In the genomic region with DNA sequence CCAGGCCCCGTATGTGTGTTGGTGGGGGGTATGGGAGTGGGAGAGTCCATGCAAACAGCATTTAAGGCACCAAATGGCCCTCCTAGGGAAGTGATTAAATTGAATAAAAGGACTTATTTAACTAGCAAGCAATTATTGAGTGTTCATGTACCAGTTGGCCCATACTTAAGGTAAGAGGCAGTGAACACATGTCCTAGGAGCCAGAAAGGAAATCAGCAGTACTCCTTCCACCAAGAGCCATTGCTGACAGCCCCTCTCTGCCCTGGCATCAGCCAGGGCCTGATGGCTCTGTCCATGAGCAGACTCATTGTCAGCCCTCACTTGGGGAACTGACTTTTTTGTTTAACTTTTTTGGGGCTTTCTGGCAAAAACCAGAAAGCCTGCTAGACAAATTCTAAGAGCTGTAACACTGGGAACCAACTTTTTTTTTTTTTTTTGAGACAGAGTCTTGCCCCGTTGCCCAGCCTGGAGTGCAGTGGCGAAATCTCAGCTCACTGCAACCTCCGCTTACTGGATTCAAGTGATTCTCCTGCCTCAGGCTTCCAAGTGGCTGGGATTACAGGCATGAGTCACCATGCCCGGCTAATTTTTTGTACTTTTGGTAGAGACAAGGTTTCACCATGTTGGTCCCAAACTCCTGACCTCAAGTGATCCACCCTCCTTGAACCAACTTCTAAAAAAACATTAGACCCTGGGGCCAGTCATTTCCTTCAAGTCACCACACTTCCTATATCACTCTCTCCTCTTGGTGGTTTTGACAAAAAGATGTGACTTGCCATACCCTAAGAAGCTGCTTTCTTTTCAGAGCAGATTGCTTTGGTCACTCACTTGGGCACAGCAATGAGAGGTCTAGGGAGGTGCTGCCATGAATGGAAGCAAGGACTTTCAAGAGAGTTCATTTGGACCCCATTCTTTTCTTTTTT, we compare ENCODE assay signal across 12 cellular contexts. TPM values are rescaled to one million over a fixed set of nuclear protein-coding genes. Genes with fewer than 3 reads are reported as not detected.
DNase-seq lines count a peak whose midpoint lies in the region; ATAC-seq, FAIRE-seq and TF ChIP-seq lines count a peak whose summit lies in the region.
"Had no signal": no experiment of that assay in that cellular context is flagged by ENCODE, and none has a peak within 500 bp of the region (broad histone marks: within the 10 kb centered on the region; RNA-seq: fewer than 3 reads in every experiment).

No MANE protein-coding gene starts in this region.

- no peak for ATAC-seq in mucosa of descending colon

- DNase-seq in GM23248 (peak; percentile 30), NCI-H69 (lab: John Stamatoyannopoulos, UW) (peak; percentile 97), trophoblast cell (peak; percentile 63 to 68), RKO (ENCODE audit: low spot score) (no peak), D721Med (ENCODE audit: insufficient read length, low spot score) (no peak), mucosa of descending colon (no peak)
- no peak for DNase-seq in NK-92 treated with Interleukin-12 subunit alpha and Interleukin-12 subunit beta, amount 100 ng/mL, for 24 hours (lab: John Stamatoyannopoulos, UW)
- DNase-seq: activated CD4-positive, alpha-beta T cell treated with anti-CD3 and anti-CD28 coated beads, Interleukin-2, amount 50 U/mL, for 1 hour; activated naive CD4-positive, alpha-beta T cell treated with anti-CD3 and anti-CD28 coated beads, Interleukin-2, amount 50 U/mL, for 16 hours; NCI-H2227 treated with DMSO at 0.1 percent for 48 hours had no signal

- no peaks in the 10 kb centered on the region for H3K79me2 ChIP-seq in GM23248 (ENCODE audit: insufficient read depth)
- H3K79me2 ChIP-seq in trophoblast cell (ENCODE audit: control insufficient read depth, insufficient read depth, low read length, poor library complexity) = no peaks in the 10 kb centered on the region

- no peak overlapping the region for H2AK5ac ChIP-seq in trophoblast cell (ENCODE audit: low read length)

- H3K27me3 ChIP-seq in GM23248 (replicated peaks; ENCODE audit: insufficient read depth) (no peaks in the 10 kb centered on the region), esophagus (ENCODE audit: control insufficient read depth in 1 of 2, insufficient read depth in 2 of 2, low read length in 2 of 2) (no peaks in the 10 kb centered on the region), trophoblast cell (ENCODE audit: insufficient read depth, low read length) (no peaks in the 10 kb centered on the region)

- no peak overlapping the region for H2BK12ac ChIP-seq in trophoblast cell (ENCODE audit: low read length)

- no peak overlapping the region for H2BK5ac ChIP-seq in trophoblast cell (ENCODE audit: low read depth, low read length, poor library complexity)

- no peak overlapping the region for H3K4me3 ChIP-seq in GM23248
- no peak overlapping the region for H3K4me3 ChIP-seq in esophagus (ENCODE audit: low read depth in 1 of 2, low read length in 2 of 2)
- no peak overlapping the region for H3K4me3 ChIP-seq in trophoblast cell (ENCODE audit: low read depth, low read length)
- H3K4me3 ChIP-seq in mucosa of descending colon = no peak overlapping the region

- no peak overlapping the region for H3K14ac ChIP-seq in trophoblast cell (ENCODE audit: low read length)

- H3K9me3 ChIP-seq in GM23248 (ENCODE audit: low read depth) (no peaks in the 10 kb centered on the region), esophagus (ENCODE audit: control insufficient read depth in 2 of 2, insufficient read depth in 1 of 2, low read depth in 1 of 2, low read length in 1 of 2) (no peaks in the 10 kb centered on the region), trophoblast cell (ENCODE audit: insufficient read depth, low read depth, low read length) (no peaks in the 10 kb centered on the region), mucosa of descending colon (no peaks in the 10 kb centered on the region)
- H3K9me3 ChIP-seq: neutrophil had no signal

- H3K4me1 ChIP-seq in GM23248 (ENCODE audit: insufficient read depth) = peaks cover 14% of the 10 kb centered on the region
- H3K4me1 ChIP-seq in esophagus (ENCODE audit: control insufficient read depth in 2 of 2, insufficient read depth in 2 of 2, low read length in 1 of 2) = peaks cover 0 to 6% of the 10 kb centered on the region in 2 donors
- peaks cover 0 to 5% of the 10 kb centered on the region in 2 experiments for H3K4me1 ChIP-seq in trophoblast cell (ENCODE audit: control insufficient read depth in 1 of 2, insufficient read depth in 2 of 2, low read length in 2 of 2)
- H3K4me1 ChIP-seq in mucosa of descending colon (ENCODE audit: low read depth) = peaks cover 43% of the 10 kb centered on the region

- H3F3A ChIP-seq in GM23248 (ENCODE audit: insufficient read depth) = peaks cover 13% of the 10 kb centered on the region; the same call in 1 of the 2 replicates

- in situ Hi-C loops in GM23248 (cut with MboI) = no loop called here

- H2AFZ ChIP-seq in GM23248 (no peak overlapping the region), trophoblast cell (ENCODE audit: insufficient read depth, low read length, poor library complexity) (no peak overlapping the region)

- no peak overlapping the region for H4K91ac ChIP-seq in trophoblast cell (ENCODE audit: low read depth, low read length)

- no peak for FAIRE-seq in D721Med (lab: Jason Lieb, UNC)

- no peaks in the 10 kb centered on the region for H3K9me2 ChIP-seq in GM23248 (ENCODE audit: insufficient read depth)

- no peak overlapping the region for H2BK120ac ChIP-seq in trophoblast cell (ENCODE audit: insufficient read depth, low read length, poor library complexity)

- no peak overlapping the region for H3K4ac ChIP-seq in trophoblast cell (ENCODE audit: low read depth, low read length)

- intact Hi-C loops in mucosa of descending colon (cut with DNase I, micrococcal nuclease) = no loop called here

- TF ChIP-seq CTCF in D721Med (IDR thresholded peaks at IDR 0.05; ENCODE audit: insufficient read depth, missing control alignments) (no peak), mucosa of descending colon (IDR thresholded peaks at IDR 0.05) (no peak)

- H3K9ac ChIP-seq in GM23248 = no peak overlapping the region
- no peak overlapping the region for H3K9ac ChIP-seq in trophoblast cell (ENCODE audit: low read length)

- 68 to 75% methylated on average over 5 of the region's 5 CpGs for WGBS in GM23248 (ENCODE audit: low coverage in 1 of 2, low lambda C conversion rate in 2 of 2, missing lambda C conversion rate in 2 of 2), 2 experiments
- 59 to 81% methylated on average over 5 of the region's 5 CpGs for WGBS in esophagus, 2 donors
- no CpG with 5 or more reads among the region's 5 CpGs for WGBS in trophoblast cell (ENCODE audit: extremely low coverage, insufficient coverage, insufficient read length)

- H3K36me3 ChIP-seq in GM23248 (ENCODE audit: low read depth) = no peaks in the 10 kb centered on the region
- H3K36me3 ChIP-seq in esophagus (ENCODE audit: control insufficient read depth in 2 of 2, insufficient read depth in 2 of 2, low read length in 1 of 2) = no peaks in the 10 kb centered on the region
- no peaks in the 10 kb centered on the region for H3K36me3 ChIP-seq in trophoblast cell (ENCODE audit: control insufficient read depth in 1 of 2, insufficient read depth in 2 of 2, low read length in 2 of 2)
- no peaks in the 10 kb centered on the region for H3K36me3 ChIP-seq in mucosa of descending colon (ENCODE audit: low read depth)
- H3K36me3 ChIP-seq: neutrophil had no signal

- H4K8ac ChIP-seq in trophoblast cell (ENCODE audit: low read depth, low read length) = no peak overlapping the region

- no peaks in the 10 kb centered on the region for H3K79me1 ChIP-seq in trophoblast cell (ENCODE audit: low read length)

- no peak overlapping the region for H3K4me2 ChIP-seq in GM23248 (ENCODE audit: unreplicated experiment)
- H3K4me2 ChIP-seq in trophoblast cell (ENCODE audit: low read length) = no peak overlapping the region

- no peak overlapping the region for H3K18ac ChIP-seq in trophoblast cell (ENCODE audit: low read length)

- H4K12ac ChIP-seq in trophoblast cell (ENCODE audit: low read depth, low read length) = no peak overlapping the region

- no peak overlapping the region for H3K23ac ChIP-seq in trophoblast cell (ENCODE audit: low read length)

- H3K27ac ChIP-seq in GM23248 (no peak overlapping the region), esophagus (ENCODE audit: low read depth in 2 of 2, low read length in 1 of 2) (peak overlapping the region; percentile 73 to 93), trophoblast cell (ENCODE audit: low read depth, low read length) (no peak overlapping the region)
- H3K27ac ChIP-seq: neutrophil had no signal

- H4K20me1 ChIP-seq in GM23248 (ENCODE audit: insufficient read depth) = no peaks in the 10 kb centered on the region

RNA-seq across cellular contexts. Expression of a gene that starts 10.7 kb away (rescaled TPM):
- 9.9 and 13.2 TPM in 2 replicates for total RNA-seq in GM23248 (2014; rRNA removed; shearing (Covaris generic))
- 3.8 and 3.9 TPM in 2 replicates for polyA plus RNA-seq in GM23248 (2016; fragmentation: Nextera tagmentation; extraction: Ambion mirVana)
- polyA plus RNA-seq in esophagus = 1 to 10 TPM; 3.3 to 5.6 TPM
- polyA plus RNA-seq in trophoblast cell (2013) = 5.8 and 6.2 TPM in 2 replicates
- total RNA-seq in mucosa of descending colon = 10 to 100 TPM; 37.3 to 93.5 (median 63.0) TPM

RNA-seq across cellular contexts. Expression of a gene that starts 25.1 kb away (rescaled TPM):
- 0.32 TPM in 1 of 2 replicates, not detected in the other for total RNA-seq in GM23248 (2014; rRNA removed; shearing (Covaris generic))
- polyA plus RNA-seq in GM23248 (2016; fragmentation: Nextera tagmentation; extraction: Ambion mirVana) (not detected in 2 replicates), esophagus (under 1 TPM; 0.16 to 0.55 TPM)
- 0.33 and 0.45 TPM in 2 replicates for polyA plus RNA-seq in trophoblast cell (2013)
- under 1 TPM; 0.28 to 0.41 (median 0.36) TPM for total RNA-seq in mucosa of descending colon

RNA-seq across cellular contexts. Expression of a gene that starts 25.3 kb away (rescaled TPM):
- total RNA-seq in GM23248 (2014; rRNA removed; shearing (Covaris generic)) = 77.9 and 138 TPM in 2 replicates
- 1,006 and 1,056 TPM in 2 replicates for polyA plus RNA-seq in GM23248 (2016; fragmentation: Nextera tagmentation; extraction: Ambion mirVana)
- polyA plus RNA-seq in esophagus = 100 to 1,000 TPM; 351 to 424 TPM
- 333 and 368 TPM in 2 replicates for polyA plus RNA-seq in trophoblast cell (2013)
- total RNA-seq in mucosa of descending colon = 100 to 1,000 TPM; 448 to 727 (median 690) TPM

RNA-seq across cellular contexts. Expression of a gene that starts 28.1 kb away (rescaled TPM):
- not detected in 2 replicates for total RNA-seq in GM23248 (2014; rRNA removed; shearing (Covaris generic))
- polyA plus RNA-seq in GM23248 (2016; fragmentation: Nextera tagmentation; extraction: Ambion mirVana) (not detected in 2 replicates), esophagus (under 1 TPM; 0.07 to 0.18 TPM)
- polyA plus RNA-seq in trophoblast cell (2013) = 23.8 and 25.2 TPM in 2 replicates
- 10 to 100 TPM; 11.6 to 44.5 (median 24.3) TPM for total RNA-seq in mucosa of descending colon

RNA-seq across cellular contexts. Expression of a gene that starts 32.3 kb away (rescaled TPM):
- total RNA-seq in GM23248 (2014; rRNA removed; shearing (Covaris generic)) = 0.13 TPM in 1 of 2 replicates, not detected in the other
- polyA plus RNA-seq in GM23248 (2016; fragmentation: Nextera tagmentation; extraction: Ambion mirVana) = 0.33 and 0.67 TPM in 2 replicates
- 1 to 10 TPM in 1 of 2 donors, under 1 TPM in 1; 0.73 to 2.2 TPM for polyA plus RNA-seq in esophagus
- polyA plus RNA-seq in trophoblast cell (2013) = 0.68 and 0.71 TPM in 2 replicates
- total RNA-seq in mucosa of descending colon = 1 to 10 TPM; 2.9 to 9.9 (median 3.8) TPM

Comparison
In these comparisons a context has a peak if more than half of its experiments do, and no peak if none do; other contexts are left out.
1. DNase-seq: peak in GM23248 (single experiment), NCI-H69 (single experiment) and trophoblast cell (2 of 2); none in NK-92 treated with Interleukin-12 subunit alpha and Interleukin-12 subunit beta, amount 100 ng/mL, for 24 hours (single experiment), RKO (single experiment), D721Med (single experiment) and mucosa of descending colon (0 of 3).
2. H3K27ac ChIP-seq: peak in esophagus (2 of 2); none in GM23248 (single experiment) and trophoblast cell (single experiment).